Comparison of ENCODE assay signal across 27 cellular contexts in genomic region chrX:150565551-150565950, GRCh38.
"Had no signal": no experiment of that assay in that cellular context is flagged by ENCODE, and none has a peak within 500 bp of the region (broad histone marks: within the 10 kb centered on the region; RNA-seq: fewer than 3 reads in every experiment).

No MANE protein-coding gene starts in this region.

- DNase-seq: activated B cell treated with CpG ODN at 0.5 μM for 24 hours; activated CD4-positive, alpha-beta T cell treated with anti-CD3 and anti-CD28 coated beads for 36 hours; activated CD8-positive, alpha-beta memory T cell treated with anti-CD3 and anti-CD28 coated beads, Interleukin-2, amount 10 ng/mL, durations not matched to agents 7 days and 5 days; activated CD8-positive, alpha-beta T cell treated with anti-CD3 and anti-CD28 coated beads, Interleukin-2, amount 10 ng/mL, durations not matched to agents 7 days and 5 days; activated naive CD4-positive, alpha-beta T cell; activated T-cell treated with anti-CD3 and anti-CD28 coated beads, Interleukin-2, amount 50 U/mL, for 48 hours; anterior cingulate cortex; effector CD8-positive, alpha-beta T cell; glutamatergic neuron; immature natural killer cell; midbrain; naive thymus-derived CD4-positive, alpha-beta T cell; occipital lobe; psoas muscle; stimulated activated CD4-positive, alpha-beta T cell treated with anti-CD3 and anti-CD28 coated beads, Interleukin-1b, Interleukin-23, amount 100 ng/mL, for 48 hours; stimulated activated CD4-positive, alpha-beta T cell treated with anti-CD3 and anti-CD28 coated beads, Interleukin-4, amount 100 ng/mL, for 4 hours; stimulated activated CD8-positive, alpha-beta memory T cell treated with anti-CD3 and anti-CD28 coated beads, Interleukin-4, amount 100 ng/mL, for 48 hours; stimulated activated naive CD8-positive, alpha-beta T cell treated with anti-CD3 and anti-CD28 coated beads, Interleukin-15, amount 100 ng/mL, for 72 hours; T-helper 2 cell; tibial artery; upper lobe of right lung had no signal

- H3K9ac ChIP-seq: parathyroid adenoma had no signal

- H3K27me3 ChIP-seq: tibial artery, upper lobe of right lung had no signal

- ATAC-seq: activated CD4-positive, alpha-beta T cell treated with anti-CD3 and anti-CD28 coated beads for 36 hours; activated CD8-positive, alpha-beta memory T cell treated with anti-CD3 and anti-CD28 coated beads, Interleukin-2, amount 10 ng/mL, durations not matched to agents 7 days and 5 days; activated CD8-positive, alpha-beta T cell treated with anti-CD3 and anti-CD28 coated beads, Interleukin-2, amount 10 ng/mL, durations not matched to agents 7 days and 5 days; activated naive CD4-positive, alpha-beta T cell treated with anti-CD3 and anti-CD28 coated beads, Interleukin-2, amount 50 U/mL, for 72 hours; naive thymus-derived CD4-positive, alpha-beta T cell; psoas muscle; stimulated activated memory B cell treated with anti-CD40 and anti-IgM and Interleukin-4, amounts not matched to agents 10 μg/mL and 1 μg/mL and 100 μg/mL, for 72 hours; stimulated activated naive CD8-positive, alpha-beta T cell treated with anti-CD3 and anti-CD28 coated beads, Interleukin-15, amount 100 ng/mL, for 72 hours; upper lobe of right lung had no signal

- H3K4me1 ChIP-seq: psoas muscle, upper lobe of right lung had no signal

- FAIRE-seq: colon, frontal cortex had no signal

- H3K9me3 ChIP-seq: psoas muscle, tibial artery, upper lobe of right lung had no signal

- H3K4me2 ChIP-seq: smooth muscle cell had no signal

- H3K36me3 ChIP-seq: tibial artery, upper lobe of right lung had no signal

- H3K4me3 ChIP-seq: psoas muscle, smooth muscle cell, tibial artery, upper lobe of right lung had no signal

- H3K27ac ChIP-seq: parathyroid adenoma, psoas muscle, tibial artery, upper lobe of right lung had no signal
